ENCODE assay signal across 8 cellular contexts in genomic region chr5:133244242-133244641, GRCh38.
A peak's percentile ranks its signal among the peaks of the same experiment; 100 is the strongest.
DNase-seq lines count a peak whose midpoint lies in the region; ATAC-seq lines count a peak whose summit lies in the region.

No MANE protein-coding gene starts in this region.

- H3K36me3 Mint-ChIP-seq in activated CD4-positive, alpha-beta T cell treated with anti-CD3 and anti-CD28 coated beads for 36 hours (ENCODE audit: low read depth), result no peaks in the 10 kb centered on the region

- POLR2A ChIA-PET in activated CD4-positive, alpha-beta T cell treated with anti-CD3 and anti-CD28 coated beads for 36 hours (lab: Charles Lee), result no interaction called here

- no peaks in the 10 kb centered on the region for H3K9me3 Mint-ChIP-seq in activated CD4-positive, alpha-beta T cell treated with anti-CD3 and anti-CD28 coated beads for 36 hours (ENCODE audit: low read depth)

- H3K9me3 ChIP-seq in trophoblast cell (ENCODE audit: insufficient read depth, low read depth, low read length), result no peaks in the 10 kb centered on the region

- peaks cover 0 to 3% of the 10 kb centered on the region in 2 experiments for H3K4me1 ChIP-seq in trophoblast cell (ENCODE audit: control insufficient read depth in 1 of 2, insufficient read depth in 2 of 2, low read length in 2 of 2)

- H2AFZ ChIP-seq in trophoblast cell (ENCODE audit: insufficient read depth, low read length, poor library complexity), result no peak overlapping the region

- H2BK120ac ChIP-seq in trophoblast cell (ENCODE audit: insufficient read depth, low read length, poor library complexity), result no peak overlapping the region

- H4K12ac ChIP-seq in trophoblast cell (ENCODE audit: low read depth, low read length), result no peak overlapping the region

- H3K4me3 Mint-ChIP-seq in activated CD4-positive, alpha-beta T cell treated with anti-CD3 and anti-CD28 coated beads for 36 hours, result no peak overlapping the region

- H2BK12ac ChIP-seq in trophoblast cell (ENCODE audit: low read length), result no peak overlapping the region

- no peaks in the 10 kb centered on the region for H3K79me2 ChIP-seq in trophoblast cell (ENCODE audit: control insufficient read depth, insufficient read depth, low read length, poor library complexity)

- peak overlapping the region; percentile 43 for H3K4me3 ChIP-seq in trophoblast cell (ENCODE audit: low read depth, low read length)

- no peak overlapping the region for H3K14ac ChIP-seq in trophoblast cell (ENCODE audit: low read length)

- no peak overlapping the region for H3K4ac ChIP-seq in trophoblast cell (ENCODE audit: low read depth, low read length)

- H3K18ac ChIP-seq in trophoblast cell (ENCODE audit: low read length), result no peak overlapping the region

- peaks cover 27% of the 10 kb centered on the region for H3K4me1 Mint-ChIP-seq in activated CD4-positive, alpha-beta T cell treated with anti-CD3 and anti-CD28 coated beads for 36 hours

- CTCF ChIA-PET in activated CD4-positive, alpha-beta T cell treated with anti-CD3 and anti-CD28 coated beads for 36 hours (lab: Charles Lee), result interaction anchor here (0.6 kb wide), 1 partner anchor 305 kb away, joined by 3 read pairs; no protein-coding TSS in a partner anchor

- H3K4me2 ChIP-seq in trophoblast cell (ENCODE audit: low read length), result no peak overlapping the region

- H3K27ac Mint-ChIP-seq in activated CD4-positive, alpha-beta T cell treated with anti-CD3 and anti-CD28 coated beads for 36 hours, result no peak overlapping the region

- H2BK5ac ChIP-seq in trophoblast cell (ENCODE audit: low read depth, low read length, poor library complexity), result no peak overlapping the region

- ATAC-seq in activated CD4-positive, alpha-beta T cell treated with anti-CD3 and anti-CD28 coated beads for 36 hours, result peak; percentile 48
- ATAC-seq in HG02798 (IDR thresholded peaks at IDR 0.05; ENCODE audit: poor library complexity, unreplicated experiment), result peak; percentile 54

- H3K27ac ChIP-seq in trophoblast cell (ENCODE audit: low read depth, low read length), result no peak overlapping the region

- no peaks in the 10 kb centered on the region for H3K27me3 ChIP-seq in trophoblast cell (ENCODE audit: insufficient read depth, low read length)

- no peaks in the 10 kb centered on the region for H3K36me3 ChIP-seq in trophoblast cell (ENCODE audit: control insufficient read depth in 1 of 2, insufficient read depth in 2 of 2, low read length in 2 of 2)

- H3K79me1 ChIP-seq in trophoblast cell (ENCODE audit: low read length), result no peaks in the 10 kb centered on the region

- H4K91ac ChIP-seq in trophoblast cell (ENCODE audit: low read depth, low read length), result no peak overlapping the region

- no peak overlapping the region for H3K9ac ChIP-seq in trophoblast cell (ENCODE audit: low read length)

- no peak overlapping the region for H2AK5ac ChIP-seq in trophoblast cell (ENCODE audit: low read length)

- DNase-seq in activated CD4-positive, alpha-beta T cell treated with anti-CD3 and anti-CD28 coated beads for 36 hours, result peak; percentile 38
- DNase-seq in activated CD4-positive, alpha-beta T cell treated with anti-CD3 and anti-CD28 coated beads, Interleukin-2, amount 50 U/mL, for 4 hours, result no peak
- DNase-seq in NCI-H748 (lab: John Stamatoyannopoulos, UW; ENCODE audit: unreplicated experiment) (peak; percentile 91), trophoblast cell (no peak), cortex of kidney (lab: John Stamatoyannopoulos, UW) (no peak), NCI-H187 (lab: John Stamatoyannopoulos, UW) (no peak)
- DNase-seq in stimulated activated CD4-positive, alpha-beta T cell treated with anti-CD3 and anti-CD28 coated beads, Interleukin-12 subunit alpha, Interleukin-12 subunit beta, amount 100 ng/mL, for 4 hours, result no peak

- intact Hi-C loops in activated CD4-positive, alpha-beta T cell treated with anti-CD3 and anti-CD28 coated beads for 36 hours (cut with DNase I, micrococcal nuclease), result loop anchor here in 1 of 2 experiments (2.0 kb wide), 1 partner anchor 133 kb away; no protein-coding TSS in a partner anchor

- H4K8ac ChIP-seq in trophoblast cell (ENCODE audit: low read depth, low read length), result no peak overlapping the region

- WGBS in trophoblast cell (ENCODE audit: extremely low coverage, insufficient coverage, insufficient read length), result no CpG with 5 or more reads among the region's 7 CpGs

- H3K27me3 Mint-ChIP-seq in activated CD4-positive, alpha-beta T cell treated with anti-CD3 and anti-CD28 coated beads for 36 hours, result no peaks in the 10 kb centered on the region

- no peak overlapping the region for H3K23ac ChIP-seq in trophoblast cell (ENCODE audit: low read length)

Comparison
In these comparisons a context has a peak if more than half of its experiments do, and no peak if none do; other contexts are left out.
1. DNase-seq: peak in activated CD4-positive, alpha-beta T cell treated with anti-CD3 and anti-CD28 coated beads for 36 hours (single experiment) and NCI-H748 (single experiment); none in activated CD4-positive, alpha-beta T cell treated with anti-CD3 and anti-CD28 coated beads, Interleukin-2, amount 50 U/mL, for 4 hours (0 of 2), trophoblast cell (0 of 2), cortex of kidney (single experiment), stimulated activated CD4-positive, alpha-beta T cell treated with anti-CD3 and anti-CD28 coated beads, Interleukin-12 subunit alpha, Interleukin-12 subunit beta, amount 100 ng/mL, for 4 hours (single experiment) and NCI-H187 (0 of 2).